In the genomic region with DNA sequence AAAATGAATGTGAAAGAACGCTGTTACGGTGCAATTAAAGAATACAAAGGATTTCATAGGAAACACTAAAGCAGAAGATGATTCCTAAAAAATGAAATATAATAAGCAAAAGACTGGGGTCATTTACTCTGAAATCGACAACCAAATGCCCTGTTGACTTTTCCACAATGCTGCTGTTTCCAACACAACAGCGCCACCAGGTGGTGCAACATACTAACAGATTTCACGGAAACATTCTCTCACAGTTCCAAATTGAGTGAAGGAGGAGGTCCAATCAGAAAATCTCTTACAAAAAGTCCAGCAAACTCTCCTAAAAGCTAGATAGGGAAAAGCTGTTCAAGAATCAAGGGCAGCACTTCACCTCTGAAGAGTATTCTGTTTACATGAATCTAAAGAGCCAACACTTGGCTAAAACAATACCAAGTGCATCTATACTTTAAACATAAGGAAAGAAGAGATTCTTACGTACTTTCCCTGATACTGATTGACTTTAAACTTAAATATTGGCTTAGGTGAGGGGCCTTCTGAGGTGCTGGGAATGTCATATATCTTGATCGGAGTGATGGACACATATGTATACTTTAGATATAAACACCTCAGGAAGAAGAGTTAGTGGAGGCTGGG, we compare ENCODE assay signal across 8 cellular contexts. TPM values are rescaled to one million over a fixed set of nuclear protein-coding genes. Genes with fewer than 3 reads are reported as not detected.
A peak's percentile ranks its signal among the peaks of the same experiment; 100 is the strongest.
DNase-seq lines count a peak whose midpoint lies in the region; ATAC-seq and TF ChIP-seq lines count a peak whose summit lies in the region.

No MANE protein-coding gene starts in this region.

- H3K14ac ChIP-seq in H9 (ENCODE audit: insufficient read depth, low read length), result no peak overlapping the region

- H3K4me3 ChIP-seq in BJ (ENCODE audit: low read depth, low read length), result no peak overlapping the region
- H3K4me3 ChIP-seq in dorsolateral prefrontal cortex, result peak overlapping the region in 1 of 59 donors; percentile 4
- H3K4me3 ChIP-seq in lower leg skin (ENCODE audit: low read depth, poor library complexity, severe bottlenecking), result no peak overlapping the region

- H2AK5ac ChIP-seq in H9 (ENCODE audit: insufficient read length, low read length), result no peak overlapping the region

- TF ChIP-seq CTCF in BJ (IDR thresholded peaks at IDR 0.05; ENCODE audit: insufficient read depth, low read depth, low read length) (peak; percentile 84), H9 (conservative IDR thresholded peaks at IDR 0.05) (peak; percentile 97), dorsolateral prefrontal cortex (IDR thresholded peaks at IDR 0.05 in 54 of 56, conservative IDR thresholded peaks at IDR 0.05 in 2 of 56; ENCODE audit: low read depth in 1 of 56, partially characterized antibody in 56 of 56) (peak; percentile 70 to 97 (median 90)), lower leg skin (IDR thresholded peaks at IDR 0.05) (no peak)

- H3K4me2 ChIP-seq in H9 (ENCODE audit: insufficient read depth, insufficient read length, low read length), result no peak overlapping the region

- no peak overlapping the region for H3K18ac ChIP-seq in H9 (ENCODE audit: insufficient read length, low read depth, low read length)

- H3K27ac ChIP-seq in H9 (ENCODE audit: insufficient read length, low read depth, low read length) (no peak overlapping the region), dorsolateral prefrontal cortex (no peak overlapping the region)

- POLR2A ChIA-PET in BJ (lab: Charles Lee), result no interaction called here

- intact Hi-C loops in dorsolateral prefrontal cortex (cut with DNase I), result loop anchor here in 1 of 2 donors (5.0 kb wide), 1 partner anchor 56 kb away; a partner anchor contains a TSS
- intact Hi-C loops in lower leg skin (cut with DNase I; ENCODE audit: low total_unique reads), result loop anchor here (5.0 kb wide), 1 partner anchor 204 kb away; no protein-coding TSS in a partner anchor

- no peak overlapping the region for H2BK12ac ChIP-seq in H9 (ENCODE audit: insufficient read length, low read depth, low read length)

- no peak overlapping the region for H3K23ac ChIP-seq in H9 (ENCODE audit: insufficient read length, low read depth, low read length)

- no peaks in the 10 kb centered on the region for H3K79me1 ChIP-seq in H9 (ENCODE audit: insufficient read depth, low read depth, low read length, poor library complexity, severe bottlenecking)

- H3T11ph ChIP-seq in H9 (ENCODE audit: low read length), result no peak overlapping the region

- no peak overlapping the region for H2BK15ac ChIP-seq in H9 (ENCODE audit: low read depth, low read length)

- no peak overlapping the region for H3K4me3 Mint-ChIP-seq in H9

- CTCF ChIA-PET in BJ (lab: Yijun Ruan, JAX), result interaction anchor here (0.6 to 2.6 kb wide), 32 partner anchors 9 to 718 kb away, joined by 3 to 30 read pairs (median 4); no protein-coding TSS in a partner anchor

- no peak for TF ChIP-seq POLR2A in lower leg skin (IDR thresholded peaks at IDR 0.05)

- H4K91ac ChIP-seq in H9 (ENCODE audit: insufficient read length, low read depth, low read length), result no peak overlapping the region

- no peaks in the 10 kb centered on the region for H3K9me3 ChIP-seq in H9 (ENCODE audit: control insufficient read depth, low read depth, low read length)

- H3K23me2 ChIP-seq in H9 (ENCODE audit: insufficient read length, low read depth, low read length, poor library complexity, severe bottlenecking), result no peaks in the 10 kb centered on the region

- H2AFZ ChIP-seq in H9 (ENCODE audit: low read length), result no peak overlapping the region

- no peak overlapping the region for H4K8ac ChIP-seq in H9 (replicated peaks; ENCODE audit: insufficient read length, low read depth, low read length)

- no peaks in the 10 kb centered on the region for H4K20me1 ChIP-seq in H9 (ENCODE audit: control insufficient read depth, insufficient read depth, insufficient read length)

- peaks cover 4% of the 10 kb centered on the region; the same call in 1 of the 2 replicates for H3K36me3 ChIP-seq in BJ (ENCODE audit: control insufficient read depth, insufficient read depth, low read length)

- H3K27me3 ChIP-seq in BJ (ENCODE audit: control insufficient read depth, insufficient read depth, low read length) (no peaks in the 10 kb centered on the region), H9 (ENCODE audit: insufficient read depth, low read length) (no peaks in the 10 kb centered on the region), dorsolateral prefrontal cortex (no peaks in the 10 kb centered on the region)

- no peaks in the 10 kb centered on the region for H3K27me3 Mint-ChIP-seq in H9 (ENCODE audit: low read depth)

- H3K9me3 Mint-ChIP-seq in H9, result no peaks in the 10 kb centered on the region

- no peak overlapping the region for H4K5ac ChIP-seq in H9 (ENCODE audit: insufficient read length, low read depth, low read length)

- no peak overlapping the region for H3K56ac ChIP-seq in H9 (ENCODE audit: insufficient read length, low read depth, low read length)

- whole genome bisulfite sequencing in H9 (ENCODE audit: extremely low coverage, insufficient read length, low lambda C conversion rate), result no CpG with 5 or more reads among the region's 7 CpGs
- 45 to 48% methylated on average over 7 of the region's 7 CpGs for WGBS in lower leg skin, 2 donors

- peaks cover 0 to 2% of the 10 kb centered on the region in 2 experiments; a peak in 1 of 4 replicates for H3K4me1 Mint-ChIP-seq in H9

- H3K36me3 Mint-ChIP-seq in H9 (ENCODE audit: insufficient read depth in 1 of 3, low read depth in 3 of 3), result peaks cover 10 to 23% (median 22%) of the 10 kb centered on the region in 3 experiments

- H3K9ac ChIP-seq in H9 (ENCODE audit: extremely low read depth, insufficient read length, low read length), result no peak overlapping the region

- no peak overlapping the region for H2BK20ac ChIP-seq in H9 (ENCODE audit: low read depth, low read length, poor library complexity, severe bottlenecking)

- H3K4me1 ChIP-seq in H9 (ENCODE audit: insufficient read depth, low read length), result no peaks in the 10 kb centered on the region

- no peak for ATAC-seq in HG02642 (IDR thresholded peaks at IDR 0.05; ENCODE audit: poor library complexity, unreplicated experiment)

- H2BK5ac ChIP-seq in H9 (ENCODE audit: insufficient read length, low read length), result no peak overlapping the region

- no peak overlapping the region for H2BK120ac ChIP-seq in H9 (ENCODE audit: low read depth, low read length, poor library complexity, severe bottlenecking)

- H3K79me2 ChIP-seq in H9 (ENCODE audit: insufficient read depth, low read length), result no peaks in the 10 kb centered on the region

- H3K27ac Mint-ChIP-seq in H9, result peak overlapping the region in 1 of 3 experiments; percentile 69; a peak in 4 of 7 replicates

- no peak overlapping the region for H3K4ac ChIP-seq in H9 (ENCODE audit: low read depth, low read length)

- DNase-seq in BJ (ENCODE audit: low read depth) (peak; percentile 34), H9 (peak; percentile 76), NCI-H526 (lab: John Stamatoyannopoulos, UW) (peak; percentile 33 to 54), dorsolateral prefrontal cortex (peak; percentile 58 to 88 (median 74)), lower leg skin (ENCODE audit: low spot score in 2 of 2) (peak; percentile 63 to 91)
- peak; percentile 51 to 60 for DNase-seq in activated CD4-positive, alpha-beta T cell treated with anti-CD3 and anti-CD28 coated beads, Interleukin-2, amount 50 U/mL, for 24 hours (ENCODE audit: low read depth in 1 of 2, low spot score in 1 of 2)
- DNase-seq in stimulated activated CD4-positive, alpha-beta T cell treated with anti-CD3 and anti-CD28 coated beads, TNF-alpha, amount 100 ng/mL, for 4 hours (ENCODE audit: low read depth in 3 of 3), result peak; percentile 42 to 57 (median 44)

RNA-seq across cellular contexts. Expression of a gene that starts 55.9 kb away (rescaled TPM):
- polyA plus RNA-seq in BJ (2011; rRNA removed), result 5.5 and 10.4 TPM in 2 replicates
- 4.3 and 5.4 TPM in 2 replicates for polyA minus RNA-seq in BJ (2011; rRNA and poly(A)+ RNA removed)
- total RNA-seq in H9 (2021) (34.1 and 34.6 TPM in 2 replicates), dorsolateral prefrontal cortex (10 to 100 TPM; 20.5 to 40.7 (median 28.6) TPM), lower leg skin (10 to 100 TPM; 20.6 to 24.8 (median 21.9) TPM)

Comparison
In these comparisons a context has a peak if more than half of its experiments do, and no peak if none do; other contexts are left out.
1. CTCF ChIP-seq: peak in BJ (single experiment), H9 (single experiment) and dorsolateral prefrontal cortex (56 of 56); none in lower leg skin (0 of 3).
2. Peak in every context shown above with its lines, with median percentiles within 50 percentile points of each other: DNase-seq.